Comparison of ENCODE assay signal across 8 cellular contexts in the genomic region with DNA sequence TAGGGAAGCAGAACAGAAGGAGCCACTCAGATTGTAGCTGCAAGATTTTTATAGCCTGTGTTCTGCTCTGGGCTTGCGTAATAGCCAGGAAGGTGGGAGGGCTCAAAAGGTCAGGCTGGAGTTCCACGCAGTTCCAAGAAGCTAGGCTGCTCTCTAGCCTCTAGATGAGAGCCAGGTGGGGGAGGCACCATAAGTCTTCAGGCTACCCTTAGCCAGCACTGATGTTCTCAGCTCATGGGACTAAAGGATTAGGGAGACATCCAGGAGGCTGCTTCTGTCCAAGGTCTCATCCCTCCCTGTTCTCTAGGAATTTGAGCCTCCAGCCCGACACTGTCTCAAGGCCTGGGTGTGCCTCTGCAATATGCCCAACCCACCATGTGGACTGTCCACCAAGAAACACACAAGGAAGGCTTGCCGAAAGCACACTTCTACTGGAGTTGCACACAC. TPM values are rescaled to one million over a fixed set of nuclear protein-coding genes. Genes with fewer than 3 reads are reported as not detected.
DNase-seq lines count a peak whose midpoint lies in the region; ATAC-seq lines count a peak whose summit lies in the region.

No MANE protein-coding gene starts in this region.

- no peak for ATAC-seq in activated CD4-positive, alpha-beta T cell treated with anti-CD3 and anti-CD28 coated beads for 36 hours
- ATAC-seq in activated naive CD8-positive, alpha-beta T cell treated with anti-CD3 and anti-CD28 coated beads, Interleukin-2, amount 10 ng/mL, durations not matched to agents 7 days and 5 days (ENCODE audit: low read depth) = no peak
- no peak for ATAC-seq in stimulated activated memory B cell treated with anti-CD40 and anti-IgM and Interleukin-4, amounts not matched to agents 10 μg/mL and 1 μg/mL and 100 μg/mL, for 72 hours
- no peak for ATAC-seq in HG03460 (IDR thresholded peaks at IDR 0.05; ENCODE audit: unreplicated experiment)

- no peaks in the 10 kb centered on the region for H3K27me3 Mint-ChIP-seq in activated CD4-positive, alpha-beta T cell treated with anti-CD3 and anti-CD28 coated beads for 36 hours
- H3K27me3 Mint-ChIP-seq in activated naive CD8-positive, alpha-beta T cell treated with anti-CD3 and anti-CD28 coated beads, Interleukin-2, amount 10 ng/mL, durations not matched to agents 7 days and 5 days = no peaks in the 10 kb centered on the region
- no peaks in the 10 kb centered on the region for H3K27me3 Mint-ChIP-seq in stimulated activated memory B cell treated with anti-CD40 and anti-IgM and Interleukin-4, amounts not matched to agents 10 μg/mL and 1 μg/mL and 100 μg/mL, for 72 hours

- no peak for DNase-seq in activated CD4-positive, alpha-beta T cell treated with anti-CD3 and anti-CD28 coated beads for 36 hours
- no peak for DNase-seq in activated CD4-positive, alpha-beta T cell treated with anti-CD3 and anti-CD28 coated beads, Interleukin-2, amount 50 U/mL, for 48 hours
- no peak for DNase-seq in activated naive CD8-positive, alpha-beta T cell treated with anti-CD3 and anti-CD28 coated beads, Interleukin-2, amount 10 ng/mL, durations not matched to agents 7 days and 5 days
- DNase-seq in islet precursor cell (peak; percentile 65), NCI-H1694 (lab: John Stamatoyannopoulos, UW) (no peak), OCI-M2 (lab: John Stamatoyannopoulos, UW; ENCODE audit: unreplicated experiment) (no peak)

- CTCF ChIA-PET in activated CD4-positive, alpha-beta T cell treated with anti-CD3 and anti-CD28 coated beads for 36 hours (lab: Charles Lee) = interaction anchor here (0.7 to 6.5 kb wide), 9 partner anchors 9 to 1237 kb away, joined by 3 to 49 read pairs (median 5); a partner anchor contains a TSS

- H3K27ac Mint-ChIP-seq in activated CD4-positive, alpha-beta T cell treated with anti-CD3 and anti-CD28 coated beads for 36 hours = no peak overlapping the region
- peak overlapping the region; percentile 51 for H3K27ac Mint-ChIP-seq in activated naive CD8-positive, alpha-beta T cell treated with anti-CD3 and anti-CD28 coated beads, Interleukin-2, amount 10 ng/mL, durations not matched to agents 7 days and 5 days
- no peak overlapping the region for H3K27ac Mint-ChIP-seq in stimulated activated memory B cell treated with anti-CD40 and anti-IgM and Interleukin-4, amounts not matched to agents 10 μg/mL and 1 μg/mL and 100 μg/mL, for 72 hours

- intact Hi-C loops in activated CD4-positive, alpha-beta T cell treated with anti-CD3 and anti-CD28 coated beads for 36 hours (cut with DNase I, micrococcal nuclease) = no loop called here

- POLR2A ChIA-PET in activated CD4-positive, alpha-beta T cell treated with anti-CD3 and anti-CD28 coated beads for 36 hours (lab: Charles Lee) = interaction anchor here (4.0 kb wide), 1 partner anchor 21 kb away, joined by 40 read pairs; a partner anchor contains a TSS
- POLR2A ChIA-PET in activated naive CD8-positive, alpha-beta T cell treated with anti-CD3 and anti-CD28 coated beads, Interleukin-2, amount 10 ng/mL, durations not matched to agents 7 days and 5 days (lab: Charles Lee) = interaction anchor here (1.3 to 5.4 kb wide), 4 partner anchors 22 to 234 kb away, joined by 4 to 55 read pairs (median 12); a partner anchor contains a TSS

- H3K36me3 Mint-ChIP-seq in activated CD4-positive, alpha-beta T cell treated with anti-CD3 and anti-CD28 coated beads for 36 hours (ENCODE audit: low read depth) = peaks cover 9% of the 10 kb centered on the region
- H3K36me3 Mint-ChIP-seq in activated naive CD8-positive, alpha-beta T cell treated with anti-CD3 and anti-CD28 coated beads, Interleukin-2, amount 10 ng/mL, durations not matched to agents 7 days and 5 days = peaks cover 2% of the 10 kb centered on the region
- H3K36me3 Mint-ChIP-seq in stimulated activated memory B cell treated with anti-CD40 and anti-IgM and Interleukin-4, amounts not matched to agents 10 μg/mL and 1 μg/mL and 100 μg/mL, for 72 hours = peaks cover 22% of the 10 kb centered on the region

- H3K4me1 Mint-ChIP-seq in activated CD4-positive, alpha-beta T cell treated with anti-CD3 and anti-CD28 coated beads for 36 hours = peaks cover 29% of the 10 kb centered on the region
- H3K4me1 Mint-ChIP-seq in activated naive CD8-positive, alpha-beta T cell treated with anti-CD3 and anti-CD28 coated beads, Interleukin-2, amount 10 ng/mL, durations not matched to agents 7 days and 5 days = peaks cover 29% of the 10 kb centered on the region
- peaks cover 51% of the 10 kb centered on the region for H3K4me1 Mint-ChIP-seq in stimulated activated memory B cell treated with anti-CD40 and anti-IgM and Interleukin-4, amounts not matched to agents 10 μg/mL and 1 μg/mL and 100 μg/mL, for 72 hours

- peak overlapping the region; percentile 96 for H3K4me3 Mint-ChIP-seq in activated CD4-positive, alpha-beta T cell treated with anti-CD3 and anti-CD28 coated beads for 36 hours
- H3K4me3 Mint-ChIP-seq in activated naive CD8-positive, alpha-beta T cell treated with anti-CD3 and anti-CD28 coated beads, Interleukin-2, amount 10 ng/mL, durations not matched to agents 7 days and 5 days = peak overlapping the region; percentile 96
- H3K4me3 Mint-ChIP-seq in stimulated activated memory B cell treated with anti-CD40 and anti-IgM and Interleukin-4, amounts not matched to agents 10 μg/mL and 1 μg/mL and 100 μg/mL, for 72 hours = peak overlapping the region; percentile 96

- no peaks in the 10 kb centered on the region for H3K9me3 Mint-ChIP-seq in activated CD4-positive, alpha-beta T cell treated with anti-CD3 and anti-CD28 coated beads for 36 hours (ENCODE audit: low read depth)
- no peaks in the 10 kb centered on the region for H3K9me3 Mint-ChIP-seq in activated naive CD8-positive, alpha-beta T cell treated with anti-CD3 and anti-CD28 coated beads, Interleukin-2, amount 10 ng/mL, durations not matched to agents 7 days and 5 days
- H3K9me3 Mint-ChIP-seq in stimulated activated memory B cell treated with anti-CD40 and anti-IgM and Interleukin-4, amounts not matched to agents 10 μg/mL and 1 μg/mL and 100 μg/mL, for 72 hours = no peaks in the 10 kb centered on the region

RNA-seq across cellular contexts. Expression of a gene that starts 1.7 kb away (rescaled TPM):
- 10 to 100 TPM; 45.0 to 48.0 TPM for total RNA-seq in activated CD4-positive, alpha-beta T cell treated with anti-CD3 and anti-CD28 coated beads for 36 hours
- total RNA-seq in activated naive CD8-positive, alpha-beta T cell treated with anti-CD3 and anti-CD28 coated beads, Interleukin-2, amount 10 ng/mL, durations not matched to agents 7 days and 5 days = 100 to 1,000 TPM; 111 to 112 TPM

RNA-seq across cellular contexts. Expression of a gene that starts 14.4 kb away (rescaled TPM):
- total RNA-seq in activated CD4-positive, alpha-beta T cell treated with anti-CD3 and anti-CD28 coated beads for 36 hours = not detected
- total RNA-seq in activated naive CD8-positive, alpha-beta T cell treated with anti-CD3 and anti-CD28 coated beads, Interleukin-2, amount 10 ng/mL, durations not matched to agents 7 days and 5 days = under 1 TPM; 0.11 to 0.25 TPM

RNA-seq across cellular contexts. Expression of a gene that starts 22.2 kb away (rescaled TPM):
- total RNA-seq in activated CD4-positive, alpha-beta T cell treated with anti-CD3 and anti-CD28 coated beads for 36 hours = 1,000 to 10,000 TPM; 2,393 to 2,425 TPM
- total RNA-seq in activated naive CD8-positive, alpha-beta T cell treated with anti-CD3 and anti-CD28 coated beads, Interleukin-2, amount 10 ng/mL, durations not matched to agents 7 days and 5 days = 1,000 to 10,000 TPM; 1,302 to 1,389 TPM

RNA-seq across cellular contexts. Expression of a gene that starts 39.2 kb away (rescaled TPM):
- total RNA-seq in activated CD4-positive, alpha-beta T cell treated with anti-CD3 and anti-CD28 coated beads for 36 hours = 10 to 100 TPM in 1 of 2 experiments, 1 to 10 TPM in 1; 6.7 to 13.3 TPM
- total RNA-seq in activated naive CD8-positive, alpha-beta T cell treated with anti-CD3 and anti-CD28 coated beads, Interleukin-2, amount 10 ng/mL, durations not matched to agents 7 days and 5 days = 1 to 10 TPM; 8.0 to 9.7 TPM

RNA-seq across cellular contexts. Expression of a gene that starts 48.4 kb away (rescaled TPM):
- 10 to 100 TPM; 48.3 to 58.2 TPM for total RNA-seq in activated CD4-positive, alpha-beta T cell treated with anti-CD3 and anti-CD28 coated beads for 36 hours
- 100 to 1,000 TPM; 123 to 129 TPM for total RNA-seq in activated naive CD8-positive, alpha-beta T cell treated with anti-CD3 and anti-CD28 coated beads, Interleukin-2, amount 10 ng/mL, durations not matched to agents 7 days and 5 days
